8 cellular contexts compared by ENCODE assay signal in genomic region chr5:78984611-78985406, GRCh38. TPM values are rescaled to one million over a fixed set of nuclear protein-coding genes. Genes with fewer than 3 reads are reported as not detected.
DNase-seq lines count a peak whose midpoint lies in the region; ATAC-seq and FAIRE-seq lines count a peak whose summit lies in the region.

TSS of gene ARSB (minus strand) at chr5:78985310. CDS start at chr5:78985248, 62 bp downstream.

- H3K9me3 ChIP-seq in KOPT-K1 (ENCODE audit: insufficient read depth, low read length, poor library complexity, severe bottlenecking), result no peaks in the 10 kb centered on the region
- no peaks in the 10 kb centered on the region for H3K9me3 ChIP-seq in naive thymus-derived CD4-positive, alpha-beta T cell (ENCODE audit: control insufficient read depth in 2 of 3, low read length in 3 of 3)

- H3K9me3 Mint-ChIP-seq in activated T-helper 1 cell treated with anti-CD3 and anti-CD28 coated beads, Interleukin-12 subunit alpha, Interleukin-12 subunit beta, Interleukin-2, Interleukin-4 antibody, amounts not matched to agents 30 ng/mL and 10 ng/mL and 1 ng/mL, durations not matched to agents 14 hours and 24 hours and 36 hours, result no peaks in the 10 kb centered on the region
- H3K9me3 Mint-ChIP-seq in naive thymus-derived CD4-positive, alpha-beta T cell, result no peaks in the 10 kb centered on the region

- no peaks in the 10 kb centered on the region for H3K36me3 ChIP-seq in KOPT-K1 (ENCODE audit: insufficient read depth, low read length)
- H3K36me3 ChIP-seq in naive thymus-derived CD4-positive, alpha-beta T cell (ENCODE audit: control insufficient read depth in 2 of 3, insufficient read depth in 3 of 3, low read length in 3 of 3), result no peaks in the 10 kb centered on the region

- ATAC-seq in GM21786 (IDR thresholded peaks at IDR 0.05; ENCODE audit: unreplicated experiment), result peak; percentile 63
- ATAC-seq in naive thymus-derived CD4-positive, alpha-beta T cell, result peak; percentile 81

- CTCF ChIA-PET in naive thymus-derived CD4-positive, alpha-beta T cell (lab: Charles Lee), result interaction anchor here (1.0 to 1.9 kb wide), 4 partner anchors 12 to 149 kb away, joined by 3 to 7 read pairs (median 4); no protein-coding TSS in a partner anchor

- H3K36me3 Mint-ChIP-seq in activated T-helper 1 cell treated with anti-CD3 and anti-CD28 coated beads, Interleukin-12 subunit alpha, Interleukin-12 subunit beta, Interleukin-2, Interleukin-4 antibody, amounts not matched to agents 30 ng/mL and 10 ng/mL and 1 ng/mL, durations not matched to agents 14 hours and 24 hours and 36 hours (ENCODE audit: low read depth), result no peaks in the 10 kb centered on the region
- peaks cover 0 to 1% (median 0%) of the 10 kb centered on the region in 5 donors for H3K36me3 Mint-ChIP-seq in naive thymus-derived CD4-positive, alpha-beta T cell

- no peaks in the 10 kb centered on the region for H3K27me3 ChIP-seq in naive thymus-derived CD4-positive, alpha-beta T cell (ENCODE audit: control insufficient read depth in 2 of 2, insufficient read depth in 2 of 2, low read length in 2 of 2)

- intact Hi-C loops in activated T-helper 1 cell treated with anti-CD3 and anti-CD28 coated beads, Interleukin-12 subunit alpha, Interleukin-12 subunit beta, Interleukin-2, Interleukin-4 antibody, amounts not matched to agents 30 ng/mL and 10 ng/mL and 1 ng/mL, durations not matched to agents 14 hours and 24 hours and 36 hours (cut with micrococcal nuclease), result loop anchor here (1.0 to 10.0 kb wide), 15 partner anchors 32 to 1670 kb away; partner anchors contain the start of genes AP3B1, DHFR, HOMER1 and JMY
- intact Hi-C loops in naive thymus-derived CD4-positive, alpha-beta T cell (cut with micrococcal nuclease), result loop anchor here (1.0 to 10.0 kb wide), 19 partner anchors 8 to 1950 kb away; partner anchors contain the start of genes AP3B1 (in 2 of the 2), HOMER1 (in 2 of the 2), SCAMP1 (in 2 of the 2) and TENT2 (in 2 of the 2)

- FAIRE-seq in RCC 7860 (lab: Jason Lieb, UNC), result no peak

- peak within 1 kb of the TSS; percentile 95 for H3K4me3 Mint-ChIP-seq in activated T-helper 1 cell treated with anti-CD3 and anti-CD28 coated beads, Interleukin-12 subunit alpha, Interleukin-12 subunit beta, Interleukin-2, Interleukin-4 antibody, amounts not matched to agents 30 ng/mL and 10 ng/mL and 1 ng/mL, durations not matched to agents 14 hours and 24 hours and 36 hours
- H3K4me3 Mint-ChIP-seq in naive thymus-derived CD4-positive, alpha-beta T cell, result peak within 1 kb of the TSS; percentile 90 to 98 (median 94)

- peak within 1 kb of the TSS; percentile 92 for H3K27ac ChIP-seq in KOPT-K1 (ENCODE audit: low read depth, low read length, poor library complexity, severe bottlenecking)
- peak within 1 kb of the TSS; percentile 76 for H3K27ac ChIP-seq in naive thymus-derived CD4-positive, alpha-beta T cell (ENCODE audit: low read depth, low read length)

- POLR2A ChIA-PET in naive thymus-derived CD4-positive, alpha-beta T cell (lab: Charles Lee), result interaction anchor here (1.0 to 1.6 kb wide), 6 partner anchors 9 to 690 kb away, joined by 3 to 15 read pairs (median 4); partner anchors contain the start of genes AP3B1, JMY and SCAMP1

- peaks cover 41% of the 10 kb centered on the region for H3K4me1 Mint-ChIP-seq in activated T-helper 1 cell treated with anti-CD3 and anti-CD28 coated beads, Interleukin-12 subunit alpha, Interleukin-12 subunit beta, Interleukin-2, Interleukin-4 antibody, amounts not matched to agents 30 ng/mL and 10 ng/mL and 1 ng/mL, durations not matched to agents 14 hours and 24 hours and 36 hours (ENCODE audit: low read depth)
- peaks cover 15 to 30% (median 26%) of the 10 kb centered on the region in 7 donors for H3K4me1 Mint-ChIP-seq in naive thymus-derived CD4-positive, alpha-beta T cell

- DNase-seq in DMS79 treated with DMSO at 0.1 percent for 48 hours (lab: John Stamatoyannopoulos, UW) (peak; percentile 74), RCC 7860 (ENCODE audit: low spot score) (peak; percentile 50), fibroblast of gingiva (ENCODE audit: low read depth) (peak; percentile 77)
- peak; percentile 81 for DNase-seq in activated T-helper 1 cell treated with anti-CD3 and anti-CD28 coated beads, Interleukin-12 subunit alpha, Interleukin-12 subunit beta, Interleukin-2, Interleukin-4 antibody, amounts not matched to agents 30 ng/mL and 10 ng/mL and 1 ng/mL, durations not matched to agents 14 hours and 24 hours and 36 hours (ENCODE audit: low spot score)
- peak; percentile 62 to 87 (median 67) for DNase-seq in naive thymus-derived CD4-positive, alpha-beta T cell
- peak; percentile 62 to 77 (median 65) for DNase-seq in stimulated activated naive CD4-positive, alpha-beta T cell (lab: John Stamatoyannopoulos, UW)

- peak within 1 kb of the TSS; percentile 79 for H3K4me3 ChIP-seq in naive thymus-derived CD4-positive, alpha-beta T cell (ENCODE audit: low read length)

- H3K4me1 ChIP-seq in naive thymus-derived CD4-positive, alpha-beta T cell (ENCODE audit: control insufficient read depth in 2 of 2, insufficient read depth in 2 of 2, low read length in 2 of 2), result peaks cover 5 to 13% of the 10 kb centered on the region in 2 donors

- H3K27me3 Mint-ChIP-seq in activated T-helper 1 cell treated with anti-CD3 and anti-CD28 coated beads, Interleukin-12 subunit alpha, Interleukin-12 subunit beta, Interleukin-2, Interleukin-4 antibody, amounts not matched to agents 30 ng/mL and 10 ng/mL and 1 ng/mL, durations not matched to agents 14 hours and 24 hours and 36 hours (ENCODE audit: insufficient read depth), result peaks cover 8% of the 10 kb centered on the region
- no peaks in the 10 kb centered on the region for H3K27me3 Mint-ChIP-seq in naive thymus-derived CD4-positive, alpha-beta T cell

- peak within 1 kb of the TSS; percentile 98 for H3K27ac Mint-ChIP-seq in activated T-helper 1 cell treated with anti-CD3 and anti-CD28 coated beads, Interleukin-12 subunit alpha, Interleukin-12 subunit beta, Interleukin-2, Interleukin-4 antibody, amounts not matched to agents 30 ng/mL and 10 ng/mL and 1 ng/mL, durations not matched to agents 14 hours and 24 hours and 36 hours
- H3K27ac Mint-ChIP-seq in naive thymus-derived CD4-positive, alpha-beta T cell, result peak within 1 kb of the TSS; percentile 94 to 98 (median 96)

RNA-seq across cellular contexts. Expression of gene ARSB, which starts in this region (rescaled TPM):
- 11.3 and 13.8 TPM in 2 replicates for total RNA-seq in activated T-helper 1 cell treated with anti-CD3 and anti-CD28 coated beads, Interleukin-12 subunit alpha, Interleukin-12 subunit beta, Interleukin-2, Interleukin-4 antibody, amounts not matched to agents 30 ng/mL and 10 ng/mL and 1 ng/mL, durations not matched to agents 14 hours and 24 hours and 36 hours
- 10 to 100 TPM in 1 of 5 experiments, 1 to 10 TPM in 4; 4.6 to 10.8 (median 5.3) TPM for total RNA-seq in naive thymus-derived CD4-positive, alpha-beta T cell
- polyA plus RNA-seq in naive thymus-derived CD4-positive, alpha-beta T cell, result 1 to 10 TPM; 3.3 to 4.5 TPM

Comparison
In these comparisons a context has a peak if more than half of its experiments do, and no peak if none do; other contexts are left out.
1. Peak in every context shown above with its lines: DNase-seq, ATAC-seq, H3K4me3 ChIP-seq and H3K27ac ChIP-seq.